ENCODE assay signal across 14 cellular contexts in the genomic region with DNA sequence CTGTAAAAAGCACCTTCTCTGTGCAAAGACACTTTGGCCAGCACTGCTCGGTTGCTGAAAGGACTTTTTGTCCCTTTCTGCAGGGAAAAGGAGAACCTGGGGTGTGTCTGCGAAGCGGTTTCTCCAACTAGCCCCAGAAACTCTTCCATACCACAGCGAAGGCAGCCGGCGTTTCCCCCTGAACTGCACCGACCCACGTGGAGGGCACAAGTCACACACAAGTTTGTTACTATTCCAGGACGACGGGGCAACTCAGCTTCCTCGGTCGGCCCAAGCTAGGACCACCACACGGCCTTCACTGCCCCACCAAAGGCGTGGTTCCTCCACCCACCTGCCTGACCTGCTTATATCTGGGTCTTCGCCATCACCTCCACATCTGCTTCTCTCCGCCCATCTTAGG. TPM values are rescaled to one million over a fixed set of nuclear protein-coding genes. Genes with fewer than 3 reads are reported as not detected.
DNase-seq lines count a peak whose midpoint lies in the region; ATAC-seq and TF ChIP-seq lines count a peak whose summit lies in the region.
"Had no signal": no experiment of that assay in that cellular context is flagged by ENCODE, and none has a peak within 500 bp of the region (broad histone marks: within the 10 kb centered on the region; RNA-seq: fewer than 3 reads in every experiment).

No MANE protein-coding gene starts in this region.

- H3K27me3 Mint-ChIP-seq in natural killer cell (ENCODE audit: low read depth in 2 of 2) = peaks cover 42 to 47% of the 10 kb centered on the region in 2 donors
- H3K27me3 Mint-ChIP-seq in natural killer cell treated with Interleukin-12 subunit alpha and Interleukin-12 subunit beta and Interleukin-15 and Interleukin-18, amount 100 ng/mL, for 72 hours = peaks cover 23 to 33% of the 10 kb centered on the region in 2 donors
- peaks cover 65% of the 10 kb centered on the region for H3K27me3 Mint-ChIP-seq in activated T-helper 2 cell treated with anti-CD3 and anti-CD28 coated beads, Interferon-gamma antibody, Interleukin-2, Interleukin-4, amounts not matched to agents 10 μg/mL and 5 μg/mL and 100 μg/mL, durations not matched to agents 14 hours and 24 hours and 36 hours (ENCODE audit: low read depth)
- H3K27me3 Mint-ChIP-seq in naive thymus-derived CD4-positive, alpha-beta T cell = peaks cover 16 to 74% (median 22%) of the 10 kb centered on the region in 5 donors

- no peak for ATAC-seq in natural killer cell
- ATAC-seq in natural killer cell treated with Interleukin-12 subunit alpha and Interleukin-12 subunit beta and Interleukin-15 and Interleukin-18, amount 100 ng/mL, for 72 hours = no peak
- no peak for ATAC-seq in naive thymus-derived CD4-positive, alpha-beta T cell
- no peak for ATAC-seq in GM21825 (IDR thresholded peaks at IDR 0.05; ENCODE audit: unreplicated experiment)

- peaks cover 8 to 16% of the 10 kb centered on the region in 2 donors for H3K4me1 Mint-ChIP-seq in natural killer cell
- peaks cover 4 to 7% of the 10 kb centered on the region in 2 donors for H3K4me1 Mint-ChIP-seq in natural killer cell treated with Interleukin-12 subunit alpha and Interleukin-12 subunit beta and Interleukin-15 and Interleukin-18, amount 100 ng/mL, for 72 hours (ENCODE audit: low read depth in 2 of 2)
- peaks cover 5% of the 10 kb centered on the region for H3K4me1 Mint-ChIP-seq in activated T-helper 2 cell treated with anti-CD3 and anti-CD28 coated beads, Interferon-gamma antibody, Interleukin-2, Interleukin-4, amounts not matched to agents 10 μg/mL and 5 μg/mL and 100 μg/mL, durations not matched to agents 14 hours and 24 hours and 36 hours (ENCODE audit: low read depth)
- H3K4me1 Mint-ChIP-seq in naive thymus-derived CD4-positive, alpha-beta T cell = peaks cover 10 to 23% (median 16%) of the 10 kb centered on the region in 7 donors

- peak overlapping the region; percentile 68 for H3K4me3 Mint-ChIP-seq in natural killer cell
- no peak overlapping the region for H3K4me3 Mint-ChIP-seq in natural killer cell treated with Interleukin-12 subunit alpha and Interleukin-12 subunit beta and Interleukin-15 and Interleukin-18, amount 100 ng/mL, for 72 hours
- peak overlapping the region; percentile 21 for H3K4me3 Mint-ChIP-seq in activated T-helper 2 cell treated with anti-CD3 and anti-CD28 coated beads, Interferon-gamma antibody, Interleukin-2, Interleukin-4, amounts not matched to agents 10 μg/mL and 5 μg/mL and 100 μg/mL, durations not matched to agents 14 hours and 24 hours and 36 hours (ENCODE audit: low read depth)
- peak overlapping the region in 9 of 10 donors; percentile 14 to 82 (median 57) for H3K4me3 Mint-ChIP-seq in naive thymus-derived CD4-positive, alpha-beta T cell

- no peak overlapping the region for H3K27ac ChIP-seq in naive thymus-derived CD4-positive, alpha-beta T cell (ENCODE audit: low read depth, low read length)
- H3K27ac ChIP-seq in SJCRH30 = no peak overlapping the region
- H3K27ac ChIP-seq: uterus had no signal

- CTCF ChIA-PET in naive thymus-derived CD4-positive, alpha-beta T cell (lab: Charles Lee) = no interaction called here

- H3K36me3 Mint-ChIP-seq in natural killer cell = no peaks in the 10 kb centered on the region
- peaks cover 4% of the 10 kb centered on the region for H3K36me3 Mint-ChIP-seq in natural killer cell treated with Interleukin-12 subunit alpha and Interleukin-12 subunit beta and Interleukin-15 and Interleukin-18, amount 100 ng/mL, for 72 hours
- H3K36me3 Mint-ChIP-seq in activated T-helper 2 cell treated with anti-CD3 and anti-CD28 coated beads, Interferon-gamma antibody, Interleukin-2, Interleukin-4, amounts not matched to agents 10 μg/mL and 5 μg/mL and 100 μg/mL, durations not matched to agents 14 hours and 24 hours and 36 hours (ENCODE audit: low read depth) = no peaks in the 10 kb centered on the region
- peaks cover 0 to 3% (median 0%) of the 10 kb centered on the region in 5 donors for H3K36me3 Mint-ChIP-seq in naive thymus-derived CD4-positive, alpha-beta T cell

- no peak overlapping the region for H3K27ac Mint-ChIP-seq in natural killer cell
- H3K27ac Mint-ChIP-seq in natural killer cell treated with Interleukin-12 subunit alpha and Interleukin-12 subunit beta and Interleukin-15 and Interleukin-18, amount 100 ng/mL, for 72 hours = no peak overlapping the region
- H3K27ac Mint-ChIP-seq in activated T-helper 2 cell treated with anti-CD3 and anti-CD28 coated beads, Interferon-gamma antibody, Interleukin-2, Interleukin-4, amounts not matched to agents 10 μg/mL and 5 μg/mL and 100 μg/mL, durations not matched to agents 14 hours and 24 hours and 36 hours = no peak overlapping the region
- peak overlapping the region in 2 of 9 donors; percentile 17 to 56 for H3K27ac Mint-ChIP-seq in naive thymus-derived CD4-positive, alpha-beta T cell

- H3K4me3 ChIP-seq in naive thymus-derived CD4-positive, alpha-beta T cell (ENCODE audit: low read length) = no peak overlapping the region
- H3K4me3 ChIP-seq in SJCRH30 = no peak overlapping the region

- TF ChIP-seq CTCF in natural killer cell (IDR thresholded peaks at IDR 0.05) = no peak

- H3K36me3 ChIP-seq in naive thymus-derived CD4-positive, alpha-beta T cell (ENCODE audit: control insufficient read depth in 2 of 3, insufficient read depth in 3 of 3, low read length in 3 of 3) = no peaks in the 10 kb centered on the region
- no peaks in the 10 kb centered on the region for H3K36me3 ChIP-seq in SJCRH30
- H3K36me3 ChIP-seq: prostate gland, uterus had no signal

- no peaks in the 10 kb centered on the region for H3K9me3 ChIP-seq in naive thymus-derived CD4-positive, alpha-beta T cell (ENCODE audit: control insufficient read depth in 2 of 3, low read length in 3 of 3)
- no peaks in the 10 kb centered on the region for H3K9me3 ChIP-seq in SJCRH30 (replicated peaks)
- H3K9me3 ChIP-seq: prostate gland, uterus had no signal

- H3K9me3 Mint-ChIP-seq in natural killer cell = no peaks in the 10 kb centered on the region
- H3K9me3 Mint-ChIP-seq in natural killer cell treated with Interleukin-12 subunit alpha and Interleukin-12 subunit beta and Interleukin-15 and Interleukin-18, amount 100 ng/mL, for 72 hours = no peaks in the 10 kb centered on the region
- H3K9me3 Mint-ChIP-seq in activated T-helper 2 cell treated with anti-CD3 and anti-CD28 coated beads, Interferon-gamma antibody, Interleukin-2, Interleukin-4, amounts not matched to agents 10 μg/mL and 5 μg/mL and 100 μg/mL, durations not matched to agents 14 hours and 24 hours and 36 hours = no peaks in the 10 kb centered on the region
- peaks cover 0 to 4% (median 0%) of the 10 kb centered on the region in 11 donors for H3K9me3 Mint-ChIP-seq in naive thymus-derived CD4-positive, alpha-beta T cell

- DNase-seq in natural killer cell = no peak
- no peak for DNase-seq in natural killer cell treated with Interleukin-12 subunit alpha and Interleukin-12 subunit beta and Interleukin-15 and Interleukin-18, amount 100 ng/mL, for 72 hours (ENCODE audit: low spot score)
- no peak for DNase-seq in activated T-helper 2 cell treated with anti-CD3 and anti-CD28 coated beads, Interferon-gamma antibody, Interleukin-2, Interleukin-4, amounts not matched to agents 10 μg/mL and 5 μg/mL and 100 μg/mL, durations not matched to agents 14 hours and 24 hours and 36 hours (ENCODE audit: low spot score)
- no peak for DNase-seq in naive thymus-derived CD4-positive, alpha-beta T cell
- no peak for DNase-seq in SJCRH30
- no peak for DNase-seq in kidney glomerular epithelial cell (lab: John Stamatoyannopoulos, UW)
- DNase-seq in SKM-1 (lab: John Stamatoyannopoulos, UW; ENCODE audit: unreplicated experiment) = no peak
- DNase-seq: DND-41; effector CD4-positive, alpha-beta T cell; SHP77 treated with DMSO at 0.1 percent for 48 hours had no signal

- peaks cover 11 to 19% of the 10 kb centered on the region in 2 donors for H3K4me1 ChIP-seq in naive thymus-derived CD4-positive, alpha-beta T cell (ENCODE audit: control insufficient read depth in 2 of 2, insufficient read depth in 2 of 2, low read length in 2 of 2)
- peaks cover 7% of the 10 kb centered on the region; the same call in 1 of the 2 replicates for H3K4me1 ChIP-seq in SJCRH30
- H3K4me1 ChIP-seq: prostate gland had no signal

- POLR2A ChIA-PET in naive thymus-derived CD4-positive, alpha-beta T cell (lab: Charles Lee) = interaction anchor here (0.6 kb wide), 1 partner anchor 328 kb away, joined by 7 read pairs; no protein-coding TSS in a partner anchor

- peaks cover 3 to 10% of the 10 kb centered on the region in 2 donors for H3K27me3 ChIP-seq in naive thymus-derived CD4-positive, alpha-beta T cell (ENCODE audit: control insufficient read depth in 2 of 2, insufficient read depth in 2 of 2, low read length in 2 of 2)
- peaks cover 17% of the 10 kb centered on the region for H3K27me3 ChIP-seq in SJCRH30
- H3K27me3 ChIP-seq: uterus had no signal

- intact Hi-C loops in natural killer cell (cut with micrococcal nuclease) = loop anchor here (10.0 kb wide), 1 partner anchor 118 kb away; no protein-coding TSS in a partner anchor
- intact Hi-C loops in activated T-helper 2 cell treated with anti-CD3 and anti-CD28 coated beads, Interferon-gamma antibody, Interleukin-2, Interleukin-4, amounts not matched to agents 10 μg/mL and 5 μg/mL and 100 μg/mL, durations not matched to agents 14 hours and 24 hours and 36 hours (cut with micrococcal nuclease) = no loop called here
- intact Hi-C loops in naive thymus-derived CD4-positive, alpha-beta T cell (cut with micrococcal nuclease) = loop anchor here in 1 of 2 donors (10.0 kb wide), 1 partner anchor 148 kb away; no protein-coding TSS in a partner anchor

RNA-seq across cellular contexts. Expression of gene RTN4RL1, which starts 1.9 kb away (rescaled TPM):
- total RNA-seq in natural killer cell = under 1 TPM in 2 of 3 donors, not detected in 1; 0.15 to 0.23 TPM
- not detected for total RNA-seq in natural killer cell treated with Interleukin-12 subunit alpha and Interleukin-12 subunit beta and Interleukin-15 and Interleukin-18, amount 100 ng/mL, for 72 hours
- 0.25 and 0.51 TPM in 2 replicates for total RNA-seq in activated T-helper 2 cell treated with anti-CD3 and anti-CD28 coated beads, Interferon-gamma antibody, Interleukin-2, Interleukin-4, amounts not matched to agents 10 μg/mL and 5 μg/mL and 100 μg/mL, durations not matched to agents 14 hours and 24 hours and 36 hours
- total RNA-seq in naive thymus-derived CD4-positive, alpha-beta T cell = 1 to 10 TPM in 1 of 5 experiments, under 1 TPM in 2, not detected in 2; 0.19 to 1.5 (median 0.49) TPM
- polyA plus RNA-seq in naive thymus-derived CD4-positive, alpha-beta T cell = under 1 TPM; 0.21 to 0.58 TPM
- 0.61 and 0.83 TPM in 2 replicates for total RNA-seq in SJCRH30 (2014; rRNA removed; shearing (Covaris generic))
- total RNA-seq: HepG2 had no signal

RNA-seq across cellular contexts. Expression of gene DPH1, which starts 6.7 kb away (rescaled TPM):
- total RNA-seq in natural killer cell = 10 to 100 TPM; 60.2 to 65.2 (median 63.2) TPM
- total RNA-seq in natural killer cell treated with Interleukin-12 subunit alpha and Interleukin-12 subunit beta and Interleukin-15 and Interleukin-18, amount 100 ng/mL, for 72 hours = 10 to 100 TPM; 32.5 to 34.7 TPM
- total RNA-seq in activated T-helper 2 cell treated with anti-CD3 and anti-CD28 coated beads, Interferon-gamma antibody, Interleukin-2, Interleukin-4, amounts not matched to agents 10 μg/mL and 5 μg/mL and 100 μg/mL, durations not matched to agents 14 hours and 24 hours and 36 hours = 43.4 and 47.5 TPM in 2 replicates
- total RNA-seq in naive thymus-derived CD4-positive, alpha-beta T cell = 100 to 1,000 TPM in 1 of 5 experiments, 10 to 100 TPM in 4; 47.3 to 124 (median 97.6) TPM
- polyA plus RNA-seq in naive thymus-derived CD4-positive, alpha-beta T cell = 10 to 100 TPM; 32.9 to 51.3 TPM
- total RNA-seq in SJCRH30 (2014; rRNA removed; shearing (Covaris generic)) = 14.4 and 14.6 TPM in 2 replicates

RNA-seq across cellular contexts. Expression of gene OVCA2, which starts 18.6 kb away (rescaled TPM):
- total RNA-seq in natural killer cell = 10 to 100 TPM; 27.9 to 33.8 (median 28.5) TPM
- 10 to 100 TPM; 35.5 to 49.8 TPM for total RNA-seq in natural killer cell treated with Interleukin-12 subunit alpha and Interleukin-12 subunit beta and Interleukin-15 and Interleukin-18, amount 100 ng/mL, for 72 hours
- 29.9 and 35.8 TPM in 2 replicates for total RNA-seq in activated T-helper 2 cell treated with anti-CD3 and anti-CD28 coated beads, Interferon-gamma antibody, Interleukin-2, Interleukin-4, amounts not matched to agents 10 μg/mL and 5 μg/mL and 100 μg/mL, durations not matched to agents 14 hours and 24 hours and 36 hours
- total RNA-seq in naive thymus-derived CD4-positive, alpha-beta T cell = 10 to 100 TPM; 24.5 to 37.9 (median 31.8) TPM
- polyA plus RNA-seq in naive thymus-derived CD4-positive, alpha-beta T cell = 10 to 100 TPM; 52.7 to 65.5 TPM
- total RNA-seq in SJCRH30 (2014; rRNA removed; shearing (Covaris generic)) = 14.1 and 17.2 TPM in 2 replicates

RNA-seq across cellular contexts. Expression of gene HIC1, which starts 31.6 kb away (rescaled TPM):
- 10 to 100 TPM; 19.2 to 26.4 (median 20.7) TPM for total RNA-seq in natural killer cell
- total RNA-seq in natural killer cell treated with Interleukin-12 subunit alpha and Interleukin-12 subunit beta and Interleukin-15 and Interleukin-18, amount 100 ng/mL, for 72 hours = 10 to 100 TPM; 24.8 to 56.7 TPM
- 42.6 and 43.5 TPM in 2 replicates for total RNA-seq in activated T-helper 2 cell treated with anti-CD3 and anti-CD28 coated beads, Interferon-gamma antibody, Interleukin-2, Interleukin-4, amounts not matched to agents 10 μg/mL and 5 μg/mL and 100 μg/mL, durations not matched to agents 14 hours and 24 hours and 36 hours
- 100 to 1,000 TPM in 1 of 5 experiments, 1 to 10 TPM in 4; 1.4 to 128 (median 6.3) TPM for total RNA-seq in naive thymus-derived CD4-positive, alpha-beta T cell
- polyA plus RNA-seq in naive thymus-derived CD4-positive, alpha-beta T cell = under 1 TPM; 0.56 to 0.83 TPM
- 0.13 and 0.18 TPM in 2 replicates for total RNA-seq in SJCRH30 (2014; rRNA removed; shearing (Covaris generic))
